Comparison of ENCODE assay signal across 12 cellular contexts in genomic region chr22:31977939-31978338, GRCh38. TPM values are rescaled to one million over a fixed set of nuclear protein-coding genes. Genes with fewer than 3 reads are reported as not detected.
DNase-seq lines count a peak whose midpoint lies in the region; ATAC-seq and TF ChIP-seq lines count a peak whose summit lies in the region.
"Had no signal": no experiment of that assay in that cellular context is flagged by ENCODE, and none has a peak within 500 bp of the region (broad histone marks: within the 10 kb centered on the region; RNA-seq: fewer than 3 reads in every experiment).

No MANE protein-coding gene starts in this region.

- H3K27ac Mint-ChIP-seq in T-helper 17 cell (peak overlapping the region; percentile 84), nephron (peak overlapping the region in 2 of 3 experiments; percentile 2 to 10)
- H3K27ac Mint-ChIP-seq: CD14-positive monocyte, H9, HFFc6 had no signal

- H3K36me3 Mint-ChIP-seq in T-helper 17 cell (ENCODE audit: low read depth) (no peaks in the 10 kb centered on the region), nephron (ENCODE audit: low read depth) (no peaks in the 10 kb centered on the region)
- H3K36me3 Mint-ChIP-seq: CD14-positive monocyte had no signal

- DNase-seq in NCI-H2171 treated with DMSO at 0.1 percent for 48 hours (lab: John Stamatoyannopoulos, UW): peak; percentile 36
- DNase-seq in NCI-H2171 (lab: John Stamatoyannopoulos, UW): no peak
- no peak for DNase-seq in T-helper 17 cell
- no peak for DNase-seq in activated CD4-positive, alpha-beta T cell treated with anti-CD3 and anti-CD28 coated beads for 1 hour
- DNase-seq in iPS-NIHi11 (ENCODE audit: low spot score): no peak
- no peak for DNase-seq in MV-4-11 (lab: John Stamatoyannopoulos, UW)

- H3K9me3 Mint-ChIP-seq in nephron: no peaks in the 10 kb centered on the region
- H3K9me3 Mint-ChIP-seq: CD14-positive monocyte, H9, HFFc6 had no signal

- H3K4me3 Mint-ChIP-seq in T-helper 17 cell: no peak overlapping the region
- H3K4me3 Mint-ChIP-seq in nephron: no peak overlapping the region
- H3K4me3 Mint-ChIP-seq: CD14-positive monocyte, H9, HFFc6 had no signal

- ATAC-seq in T-helper 17 cell: no peak

- peaks cover 8% of the 10 kb centered on the region for H3K4me1 Mint-ChIP-seq in T-helper 17 cell
- no peaks in the 10 kb centered on the region for H3K4me1 Mint-ChIP-seq in nephron
- H3K4me1 Mint-ChIP-seq: CD14-positive monocyte had no signal

- H3K9me3 ChIP-seq in T-helper 17 cell (ENCODE audit: control insufficient read depth, low read length, poor library complexity, severe bottlenecking): no peaks in the 10 kb centered on the region
- H3K9me3 ChIP-seq: Peyer's patch, SJCRH30 had no signal

- TF ChIP-seq CTCF in nephron (IDR thresholded peaks at IDR 0.05; ENCODE audit: unreplicated experiment in 3 of 3): no peak

- no peaks in the 10 kb centered on the region for H3K27me3 Mint-ChIP-seq in T-helper 17 cell
- peaks cover 4% of the 10 kb centered on the region for H3K27me3 Mint-ChIP-seq in nephron (ENCODE audit: low read depth)

RNA-seq across cellular contexts. Expression of gene YWHAH, which starts 33.6 kb away (rescaled TPM):
- total RNA-seq in T-helper 17 cell: 100 to 1,000 TPM in 1 of 2 donors, 10 to 100 TPM in 1; 84.2 to 114 TPM
